26 cellular contexts compared by ENCODE assay signal in genomic region chr1:65866439-65866838, GRCh38.
DNase-seq lines count a peak whose midpoint lies in the region; ATAC-seq lines count a peak whose summit lies in the region.
"Had no signal": no experiment of that assay in that cellular context is flagged by ENCODE, and none has a peak within 500 bp of the region (broad histone marks: within the 10 kb centered on the region; RNA-seq: fewer than 3 reads in every experiment).

No MANE protein-coding gene starts in this region.

- peaks cover 8% of the 10 kb centered on the region for H3K27me3 Mint-ChIP-seq in activated CD4-positive, alpha-beta T cell treated with anti-CD3 and anti-CD28 coated beads for 36 hours
- H3K27me3 Mint-ChIP-seq in activated T-helper 1 cell treated with anti-CD3 and anti-CD28 coated beads, Interleukin-12 subunit alpha, Interleukin-12 subunit beta, Interleukin-2, Interleukin-4 antibody, amounts not matched to agents 30 ng/mL and 10 ng/mL and 1 ng/mL, durations not matched to agents 14 hours and 24 hours and 36 hours (ENCODE audit: insufficient read depth): no peaks in the 10 kb centered on the region
- H3K27me3 Mint-ChIP-seq: brain had no signal

- CTCF ChIA-PET in activated CD4-positive, alpha-beta T cell treated with anti-CD3 and anti-CD28 coated beads for 36 hours (lab: Charles Lee): no interaction called here

- peak; percentile 57 for ATAC-seq in activated CD4-positive, alpha-beta T cell treated with anti-CD3 and anti-CD28 coated beads for 36 hours
- ATAC-seq in GM19351 (IDR thresholded peaks at IDR 0.05; ENCODE audit: unreplicated experiment) (peak; percentile 59), HG02973 (IDR thresholded peaks at IDR 0.05; ENCODE audit: unreplicated experiment) (peak; percentile 88)
- ATAC-seq: left ventricle myocardium superior, T-cell had no signal

- peaks cover 6% of the 10 kb centered on the region for H3K9me3 Mint-ChIP-seq in activated CD4-positive, alpha-beta T cell treated with anti-CD3 and anti-CD28 coated beads for 36 hours (ENCODE audit: low read depth)
- H3K9me3 Mint-ChIP-seq in activated T-helper 1 cell treated with anti-CD3 and anti-CD28 coated beads, Interleukin-12 subunit alpha, Interleukin-12 subunit beta, Interleukin-2, Interleukin-4 antibody, amounts not matched to agents 30 ng/mL and 10 ng/mL and 1 ng/mL, durations not matched to agents 14 hours and 24 hours and 36 hours: peaks cover 27% of the 10 kb centered on the region

- no peak overlapping the region for H3K4me3 Mint-ChIP-seq in activated CD4-positive, alpha-beta T cell treated with anti-CD3 and anti-CD28 coated beads for 36 hours
- no peak overlapping the region for H3K4me3 Mint-ChIP-seq in activated T-helper 1 cell treated with anti-CD3 and anti-CD28 coated beads, Interleukin-12 subunit alpha, Interleukin-12 subunit beta, Interleukin-2, Interleukin-4 antibody, amounts not matched to agents 30 ng/mL and 10 ng/mL and 1 ng/mL, durations not matched to agents 14 hours and 24 hours and 36 hours
- H3K4me3 Mint-ChIP-seq: activated naive CD4-positive, alpha-beta T cell treated with anti-CD3 and anti-CD28 coated beads, Interleukin-2, amount 10 ng/mL, durations not matched to agents 7 days and 5 days; activated T-cell treated with anti-CD3 and anti-CD28 coated beads, Interleukin-2, amount 50 U/mL, for 24 hours; brain; CD4-positive, alpha-beta T cell; naive B cell; stimulated activated naive CD8-positive, alpha-beta T cell treated with anti-CD3 and anti-CD28 coated beads, Interleukin-15, Interleukin-2, amounts not matched to agents 100 ng/mL and 50 ng/mL, for 24 hours; T-cell had no signal

- POLR2A ChIA-PET in activated CD4-positive, alpha-beta T cell treated with anti-CD3 and anti-CD28 coated beads for 36 hours (lab: Charles Lee): no interaction called here

- no peaks in the 10 kb centered on the region for H3K4me1 Mint-ChIP-seq in activated CD4-positive, alpha-beta T cell treated with anti-CD3 and anti-CD28 coated beads for 36 hours
- peaks cover 14% of the 10 kb centered on the region for H3K4me1 Mint-ChIP-seq in activated T-helper 1 cell treated with anti-CD3 and anti-CD28 coated beads, Interleukin-12 subunit alpha, Interleukin-12 subunit beta, Interleukin-2, Interleukin-4 antibody, amounts not matched to agents 30 ng/mL and 10 ng/mL and 1 ng/mL, durations not matched to agents 14 hours and 24 hours and 36 hours (ENCODE audit: low read depth)
- H3K4me1 Mint-ChIP-seq: activated naive CD4-positive, alpha-beta T cell treated with anti-CD3 and anti-CD28 coated beads, Interleukin-2, amount 10 ng/mL, durations not matched to agents 7 days and 5 days; brain; naive B cell; T-cell had no signal

- intact Hi-C loops in activated CD4-positive, alpha-beta T cell treated with anti-CD3 and anti-CD28 coated beads for 36 hours (cut with DNase I, micrococcal nuclease): no loop called here
- intact Hi-C loops in activated T-helper 1 cell treated with anti-CD3 and anti-CD28 coated beads, Interleukin-12 subunit alpha, Interleukin-12 subunit beta, Interleukin-2, Interleukin-4 antibody, amounts not matched to agents 30 ng/mL and 10 ng/mL and 1 ng/mL, durations not matched to agents 14 hours and 24 hours and 36 hours (cut with micrococcal nuclease): loop anchor here (1.0 to 5.0 kb wide), 4 partner anchors 36 to 944 kb away; no protein-coding TSS in a partner anchor

- DNase-seq in activated CD4-positive, alpha-beta T cell treated with anti-CD3 and anti-CD28 coated beads for 36 hours: no peak
- DNase-seq in activated CD4-positive, alpha-beta T cell treated with anti-CD3 and anti-CD28 coated beads for 4 hours: no peak
- DNase-seq in activated T-helper 1 cell treated with anti-CD3 and anti-CD28 coated beads, Interleukin-12 subunit alpha, Interleukin-12 subunit beta, Interleukin-2, Interleukin-4 antibody, amounts not matched to agents 30 ng/mL and 10 ng/mL and 1 ng/mL, durations not matched to agents 14 hours and 24 hours and 36 hours (ENCODE audit: low spot score): no peak
- DNase-seq in midbrain (lab: John Stamatoyannopoulos, UW): no peak
- no peak for DNase-seq in NCI-H226
- no peak for DNase-seq in A172 (ENCODE audit: low spot score)
- DNase-seq: 8988T; activated CD4-positive, CD25-positive, alpha-beta regulatory T cell; activated naive CD4-positive, alpha-beta T cell treated with anti-CD3 and anti-CD28 coated beads, Interleukin-2, amount 10 ng/mL, durations not matched to agents 7 days and 5 days; activated T-cell treated with anti-CD3 and anti-CD28 coated beads, Interleukin-2, amount 50 U/mL, for 24 hours; CD4-positive, alpha-beta T cell; islet precursor cell; left ventricle myocardium superior; naive B cell; NCI-H1417 treated with DMSO at 0.1 percent for 48 hours; NCI-H2081 treated with DMSO at 0.1 percent for 48 hours; NCI-H345; occipital lobe; SJCRH30; stimulated activated CD4-positive, alpha-beta T cell treated with anti-CD3 and anti-CD28 coated beads, Interleukin-15, amount 100 ng/mL, for 24 hours; T-cell; uterus had no signal

- no peak overlapping the region for H3K27ac Mint-ChIP-seq in activated CD4-positive, alpha-beta T cell treated with anti-CD3 and anti-CD28 coated beads for 36 hours
- H3K27ac Mint-ChIP-seq in activated T-helper 1 cell treated with anti-CD3 and anti-CD28 coated beads, Interleukin-12 subunit alpha, Interleukin-12 subunit beta, Interleukin-2, Interleukin-4 antibody, amounts not matched to agents 30 ng/mL and 10 ng/mL and 1 ng/mL, durations not matched to agents 14 hours and 24 hours and 36 hours: peak overlapping the region; percentile 41
- H3K27ac Mint-ChIP-seq: activated naive CD4-positive, alpha-beta T cell treated with anti-CD3 and anti-CD28 coated beads, Interleukin-2, amount 10 ng/mL, durations not matched to agents 7 days and 5 days; activated T-cell treated with anti-CD3 and anti-CD28 coated beads, Interleukin-2, amount 50 U/mL, for 24 hours; brain; CD4-positive, alpha-beta T cell; naive B cell; stimulated activated naive CD8-positive, alpha-beta T cell treated with anti-CD3 and anti-CD28 coated beads, Interleukin-15, Interleukin-2, amounts not matched to agents 100 ng/mL and 50 ng/mL, for 24 hours; T-cell had no signal

- no peaks in the 10 kb centered on the region for H3K36me3 Mint-ChIP-seq in activated CD4-positive, alpha-beta T cell treated with anti-CD3 and anti-CD28 coated beads for 36 hours (ENCODE audit: low read depth)
- peaks cover 10% of the 10 kb centered on the region for H3K36me3 Mint-ChIP-seq in activated T-helper 1 cell treated with anti-CD3 and anti-CD28 coated beads, Interleukin-12 subunit alpha, Interleukin-12 subunit beta, Interleukin-2, Interleukin-4 antibody, amounts not matched to agents 30 ng/mL and 10 ng/mL and 1 ng/mL, durations not matched to agents 14 hours and 24 hours and 36 hours (ENCODE audit: low read depth)
- H3K36me3 Mint-ChIP-seq: activated naive CD4-positive, alpha-beta T cell treated with anti-CD3 and anti-CD28 coated beads, Interleukin-2, amount 10 ng/mL, durations not matched to agents 7 days and 5 days; brain; T-cell had no signal
